13 cellular contexts compared by ENCODE assay signal in the genomic region with DNA sequence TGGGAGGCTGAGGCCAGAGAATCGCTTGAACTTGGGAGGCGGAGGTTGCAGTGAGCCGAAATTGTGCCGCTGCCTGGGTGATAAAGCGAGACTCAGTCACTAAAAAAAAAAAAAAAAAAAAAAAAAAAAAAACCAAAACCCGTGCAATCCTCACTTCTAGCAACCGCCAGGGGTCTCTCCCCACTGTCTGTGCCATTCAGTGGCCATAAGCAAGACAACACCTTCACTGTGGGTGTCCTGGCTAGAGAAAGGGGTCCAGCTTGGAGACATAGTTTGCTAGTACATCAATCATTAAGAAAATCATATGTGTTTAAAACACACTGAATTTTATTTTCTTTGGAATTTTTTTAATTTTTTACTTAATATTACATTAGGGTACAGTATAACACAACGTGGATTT.
A peak's percentile ranks its signal among the peaks of the same experiment; 100 is the strongest.
DNase-seq lines count a peak whose midpoint lies in the region; ATAC-seq and TF ChIP-seq lines count a peak whose summit lies in the region.
"Had no signal": no experiment of that assay in that cellular context is flagged by ENCODE, and none has a peak within 500 bp of the region (broad histone marks: within the 10 kb centered on the region; RNA-seq: fewer than 3 reads in every experiment).

No MANE protein-coding gene starts in this region.

- no peaks in the 10 kb centered on the region for H3K79me2 ChIP-seq in osteoblast (ENCODE audit: insufficient read depth, low read length)

- peak; percentile 17 for DNase-seq in NCI-H2171 treated with DMSO at 0.1 percent for 48 hours (lab: John Stamatoyannopoulos, UW)
- no peak for DNase-seq in NCI-H2171 (lab: John Stamatoyannopoulos, UW)
- DNase-seq in IMR-90: no peak
- DNase-seq in amniotic epithelial cell (ENCODE audit: low read depth): peak; percentile 12
- DNase-seq in osteoblast (ENCODE audit: insufficient read length, low spot score, missing footprints): no peak
- no peak for DNase-seq in right atrium auricular region (ENCODE audit: low spot score)
- DNase-seq: NCI-H1105 treated with DMSO at 0.1 percent for 48 hours, PC-9 had no signal

- H4K5ac ChIP-seq in IMR-90 (ENCODE audit: low read depth, low read length): no peak overlapping the region

- TF ChIP-seq CTCF in IMR-90 (conservative IDR thresholded peaks at IDR 0.05; ENCODE audit: low read depth, low read length) (peak; percentile 40), osteoblast (IDR thresholded peaks at IDR 0.05; ENCODE audit: extremely low read depth, low read depth, low read length) (peak; percentile 5), right atrium auricular region (IDR thresholded peaks at IDR 0.05) (no peak)

- in situ Hi-C loops in IMR-90 (cut with MboI; ENCODE audit: low sequenced_read_pairs): no loop called here

- H3K27me3 ChIP-seq in IMR-90 (ENCODE audit: control insufficient read depth, insufficient read depth, low read length) (no peaks in the 10 kb centered on the region; the same call in 1 of the 2 replicates), osteoblast (ENCODE audit: insufficient read depth, low read length) (peaks cover 23% of the 10 kb centered on the region), right atrium auricular region (no peaks in the 10 kb centered on the region)
- H3K27me3 ChIP-seq: ascending aorta had no signal

- no peak overlapping the region for H3K23ac ChIP-seq in IMR-90 (ENCODE audit: low read depth, low read length)

- WGBS in IMR-90 (ENCODE audit: extremely low coverage in 2 of 2, insufficient read length in 1 of 2), 2 experiments: no CpG with 5 or more reads among the region's 8 CpGs

- no peak overlapping the region for H2BK20ac ChIP-seq in IMR-90 (ENCODE audit: low read depth, low read length)

- H3K4me2 ChIP-seq in IMR-90 (ENCODE audit: low read depth, low read length) (no peak overlapping the region), osteoblast (ENCODE audit: insufficient read depth, low read length) (no peak overlapping the region)
- H3K4me2 ChIP-seq: PC-9 had no signal

- H3K18ac ChIP-seq in IMR-90 (ENCODE audit: low read depth, low read length): no peak overlapping the region

- H4K20me1 ChIP-seq in IMR-90 (ENCODE audit: insufficient read depth, low read length) (no peaks in the 10 kb centered on the region), osteoblast (ENCODE audit: insufficient read depth, low read length) (no peaks in the 10 kb centered on the region)

- no peaks in the 10 kb centered on the region for H3K79me1 ChIP-seq in IMR-90 (ENCODE audit: low read depth in 1 of 2, low read length in 2 of 2)

- H2AK5ac ChIP-seq in IMR-90 (ENCODE audit: low read depth, low read length): no peak overlapping the region

- no peaks in the 10 kb centered on the region for H3K36me3 ChIP-seq in IMR-90 (ENCODE audit: control insufficient read depth, insufficient read depth, low read length)
- H3K36me3 ChIP-seq in osteoblast (ENCODE audit: insufficient read depth, low read length): no peaks in the 10 kb centered on the region
- no peaks in the 10 kb centered on the region for H3K36me3 ChIP-seq in right atrium auricular region
- H3K36me3 ChIP-seq: ascending aorta had no signal

- intact Hi-C loops in IMR-90 (cut with micrococcal nuclease): no loop called here

- H4K91ac ChIP-seq in IMR-90 (ENCODE audit: insufficient read depth, low read depth, low read length): no peak overlapping the region

- peak; percentile 33 for TF ChIP-seq RAD21 in IMR-90 (IDR thresholded peaks at IDR 0.05; ENCODE audit: low read length)

- H2BK15ac ChIP-seq in IMR-90 (ENCODE audit: low read depth, low read length): no peak overlapping the region

- ATAC-seq in IMR-90 (ENCODE audit: low read depth) (no peak), HG02759 (IDR thresholded peaks at IDR 0.05; ENCODE audit: unreplicated experiment) (no peak), GM21360 (IDR thresholded peaks at IDR 0.05; ENCODE audit: unreplicated experiment) (no peak)
- ATAC-seq: sciatic nerve had no signal

- CTCF ChIA-PET in IMR-90 (lab: Yijun Ruan, JAX): interaction anchor here (0.6 to 1.6 kb wide), 8 partner anchors 11 to 392 kb away, joined by 3 to 11 read pairs (median 4); no protein-coding TSS in a partner anchor

- H2AFZ ChIP-seq in IMR-90 (replicated peaks; ENCODE audit: low read length, poor library complexity): no peak overlapping the region
- no peak overlapping the region for H2AFZ ChIP-seq in osteoblast (ENCODE audit: low read length)
- H2AFZ ChIP-seq: PC-9 had no signal

- dilution Hi-C loops in IMR-90 (cut with HindIII; ENCODE audit: low sequenced_read_pairs, unreplicated experiment): no loop called here

- H2BK120ac ChIP-seq in IMR-90 (ENCODE audit: low read depth, low read length): no peak overlapping the region

- H3K27ac ChIP-seq in IMR-90 (ENCODE audit: insufficient read depth, low read length) (no peak overlapping the region), osteoblast (ENCODE audit: low read depth, low read length) (no peak overlapping the region), right atrium auricular region (no peak overlapping the region)
- H3K27ac ChIP-seq: ascending aorta, HL-60, PC-9 had no signal

- no peak overlapping the region for H3K14ac ChIP-seq in IMR-90 (replicated peaks; ENCODE audit: low read depth, low read length)

- BruUV-seq in IMR-90 (replicated peaks; lab: Mats Ljungman, UMichigan): no TSS peak

- H3K9ac ChIP-seq in IMR-90 (ENCODE audit: low read depth, low read length): no peak overlapping the region

- no peak overlapping the region for H2AK9ac ChIP-seq in IMR-90 (replicated peaks; ENCODE audit: low read depth, low read length, poor library complexity)

- H3K9me1 ChIP-seq in IMR-90 (ENCODE audit: insufficient read depth, low read length): peaks cover 5% of the 10 kb centered on the region

- POLR2A ChIA-PET in IMR-90 (lab: Charles Lee; ENCODE audit: unreplicated experiment): interaction anchor here (0.7 kb wide), 1 partner anchor 8 kb away, joined by 30 read pairs; no protein-coding TSS in a partner anchor

- peaks cover 12% of the 10 kb centered on the region for H3K4me1 ChIP-seq in IMR-90 (ENCODE audit: control insufficient read depth, insufficient read depth, low read length)
- H3K4me1 ChIP-seq in osteoblast (ENCODE audit: insufficient read depth, low read length): peaks cover 6% of the 10 kb centered on the region
- no peaks in the 10 kb centered on the region for H3K4me1 ChIP-seq in right atrium auricular region
- H3K4me1 ChIP-seq: ascending aorta had no signal

- TF ChIP-seq POLR2A in IMR-90 (IDR thresholded peaks at IDR 0.05; ENCODE audit: low read depth, low read length): no peak

- H3K56ac ChIP-seq in IMR-90 (ENCODE audit: extremely low read depth, insufficient read depth, low read length): no peak overlapping the region

- H3K4ac ChIP-seq in IMR-90 (ENCODE audit: low read depth, low read length): no peak overlapping the region

- H3K4me3 ChIP-seq in IMR-90 (ENCODE audit: insufficient read depth, low read depth, low read length) (no peak overlapping the region), osteoblast (ENCODE audit: insufficient read depth, low read length) (no peak overlapping the region), right atrium auricular region (no peak overlapping the region)
- H3K4me3 ChIP-seq: ascending aorta, PC-9 had no signal

- H3K9me3 ChIP-seq in IMR-90 (ENCODE audit: control insufficient read depth, insufficient read depth, low read length): no peaks in the 10 kb centered on the region
- no peaks in the 10 kb centered on the region for H3K9me3 ChIP-seq in osteoblast (ENCODE audit: low read depth, low read length)
- no peaks in the 10 kb centered on the region for H3K9me3 ChIP-seq in right atrium auricular region
- H3K9me3 ChIP-seq: ascending aorta had no signal

- no peak overlapping the region for H2BK5ac ChIP-seq in IMR-90 (ENCODE audit: low read depth, low read length, poor library complexity, severe bottlenecking)

- no peak overlapping the region for H4K8ac ChIP-seq in IMR-90 (ENCODE audit: low read depth in 2 of 2, low read length in 2 of 2)

TF ChIP-seq in IMR-90, 13 proteins besides CTCF, POLR2A, EP300 and RAD21:
- TF ChIP-seq FOS (IDR thresholded peaks at IDR 0.05; ENCODE audit: low read depth, low read length) (no peak), SMC3 (IDR thresholded peaks at IDR 0.05; ENCODE audit: low read depth, low read length) (peak; percentile 35)

Comparison
In these comparisons a context has a peak if more than half of its experiments do, and no peak if none do; other contexts are left out.
1. DNase-seq: peak in NCI-H2171 treated with DMSO at 0.1 percent for 48 hours (single experiment) and amniotic epithelial cell (single experiment); none in NCI-H2171 (single experiment), IMR-90 (single experiment), osteoblast (single experiment) and right atrium auricular region (single experiment).
2. CTCF ChIP-seq: peak in IMR-90 (single experiment) and osteoblast (single experiment); none in right atrium auricular region (0 of 2).